In genomic region chr20:324177-325042, GRCh38 we compare ENCODE assay signal across 8 cellular contexts. TPM values are rescaled to one million over a fixed set of nuclear protein-coding genes. Genes with fewer than 3 reads are reported as not detected.
DNase-seq lines count a peak whose midpoint lies in the region; ATAC-seq and TF ChIP-seq lines count a peak whose summit lies in the region.

No MANE protein-coding gene starts in this region.

- POLR2A ChIA-PET in CD4-positive, alpha-beta T cell (lab: Charles Lee): interaction anchor here (1.0 to 7.6 kb wide), 7 partner anchors 22 to 220 kb away, joined by 3 to 114 read pairs (median 4); partner anchors contain the start of genes DEFB129 and ZCCHC3

- peak overlapping the region; percentile 97 for H3K4me3 Mint-ChIP-seq in CD4-positive, alpha-beta T cell

- H3K4me3 ChIP-seq in duodenal mucosa (ENCODE audit: low read depth in 1 of 2, low read length in 2 of 2) (peak overlapping the region; percentile 88 to 98), lower lobe of right lung (peak overlapping the region; percentile 81)

- intact Hi-C loops in CD4-positive, alpha-beta T cell (cut with DNase I, micrococcal nuclease): loop anchor here (1.0 to 5.0 kb wide), 2 partner anchors 27 to 83 kb away; partner anchors contain the start of genes ZCCHC3 (in 2 of the 2) and RBCK1 (in 1 of the 2)
- intact Hi-C loops in lower lobe of right lung (cut with DNase I): no loop called here

- H3K4me1 ChIP-seq in duodenal mucosa (ENCODE audit: control insufficient read depth in 1 of 2, insufficient read depth in 2 of 2, low read length in 2 of 2) (peaks cover 7 to 21% of the 10 kb centered on the region in 2 donors), lower lobe of right lung (peaks cover 29% of the 10 kb centered on the region)

- peak; percentile 25 for TF ChIP-seq CTCF in CD4-positive, alpha-beta T cell (IDR thresholded peaks at IDR 0.05)
- TF ChIP-seq CTCF in lower lobe of right lung (IDR thresholded peaks at IDR 0.05): peak; percentile 38

- no peaks in the 10 kb centered on the region for H3K27me3 Mint-ChIP-seq in CD4-positive, alpha-beta T cell

- H3K36me3 Mint-ChIP-seq in CD4-positive, alpha-beta T cell (ENCODE audit: low read depth): peaks cover 5% of the 10 kb centered on the region

- H3K36me3 ChIP-seq in duodenal mucosa (ENCODE audit: control insufficient read depth in 1 of 2, insufficient read depth in 2 of 2, low read length in 2 of 2) (no peaks in the 10 kb centered on the region), lower lobe of right lung (no peaks in the 10 kb centered on the region)

- CTCF ChIA-PET in CD4-positive, alpha-beta T cell (lab: Charles Lee): interaction anchor here (0.7 to 1.7 kb wide), 7 partner anchors 13 to 138 kb away, joined by 3 to 9 read pairs (median 4); partner anchors contain the start of genes TBC1D20 and ZCCHC3

- DNase-seq in CD4-positive, alpha-beta T cell: peak; percentile 76 to 92 (median 82)
- DNase-seq in NCI-H69 (lab: John Stamatoyannopoulos, UW) (peak; percentile 98), lower lobe of right lung (peak; percentile 96)
- peak; percentile 92 to 94 for DNase-seq in activated CD4-positive, alpha-beta T cell treated with anti-CD3 and anti-CD28 coated beads, Interleukin-2, amount 50 U/mL, for 48 hours
- peak; percentile 62 to 93 (median 69) for DNase-seq in stimulated activated CD4-positive, alpha-beta T cell treated with anti-CD3 and anti-CD28 coated beads, TNF-alpha, amount 100 ng/mL, for 1 hour (ENCODE audit: low read depth in 3 of 3, low spot score in 1 of 3)

- peaks cover 24% of the 10 kb centered on the region for H3K4me1 Mint-ChIP-seq in CD4-positive, alpha-beta T cell (ENCODE audit: low read depth)

- no peaks in the 10 kb centered on the region for H3K27me3 ChIP-seq in CD4-positive, alpha-beta T cell (ENCODE audit: control insufficient read depth, insufficient read depth, low read length)
- no peaks in the 10 kb centered on the region for H3K27me3 ChIP-seq in duodenal mucosa (ENCODE audit: control insufficient read depth in 1 of 2, insufficient read depth in 2 of 2, low read length in 2 of 2)
- no peaks in the 10 kb centered on the region for H3K27me3 ChIP-seq in lower lobe of right lung (ENCODE audit: low read depth)

- peak overlapping the region; percentile 97 for H3K27ac Mint-ChIP-seq in CD4-positive, alpha-beta T cell

- H3K27ac ChIP-seq in CD4-positive, alpha-beta T cell (ENCODE audit: low read depth, low read length): peak overlapping the region; percentile 75
- peak overlapping the region; percentile 89 for H3K27ac ChIP-seq in duodenal mucosa (ENCODE audit: low read depth, low read length)
- H3K27ac ChIP-seq in lower lobe of right lung: peak overlapping the region; percentile 92

- peak; percentile 54 for ATAC-seq in CD4-positive, alpha-beta T cell (ENCODE audit: poor library complexity)
- ATAC-seq in GM19372 (IDR thresholded peaks at IDR 0.05; ENCODE audit: low read depth, unreplicated experiment) (peak; percentile 41), HG03521 (IDR thresholded peaks at IDR 0.05; ENCODE audit: unreplicated experiment) (peak; percentile 47), lower lobe of right lung (peak; percentile 90 to 91)

- H3K9me3 Mint-ChIP-seq in CD4-positive, alpha-beta T cell: no peaks in the 10 kb centered on the region

- H3K9me3 ChIP-seq in CD4-positive, alpha-beta T cell (ENCODE audit: control insufficient read depth, low read length): no peaks in the 10 kb centered on the region
- H3K9me3 ChIP-seq in duodenal mucosa (ENCODE audit: control insufficient read depth in 1 of 2, low read length in 2 of 2) (no peaks in the 10 kb centered on the region), lower lobe of right lung (no peaks in the 10 kb centered on the region)

- H3K9ac ChIP-seq in duodenal mucosa (ENCODE audit: low read depth in 1 of 2, low read length in 2 of 2): peak overlapping the region; percentile 92 to 93

RNA-seq across cellular contexts. Expression of gene SOX12, which starts 0.9 kb away (rescaled TPM):
- 10 to 100 TPM; 11.6 to 11.9 TPM for total RNA-seq in CD4-positive, alpha-beta T cell
- 9.8 TPM for total RNA-seq in lower lobe of right lung

RNA-seq across cellular contexts. Expression of gene NRSN2, which starts 22.5 kb away (rescaled TPM):
- total RNA-seq in CD4-positive, alpha-beta T cell: 1 to 10 TPM in 1 of 2 experiments, under 1 TPM in 1; 0.69 to 1.3 TPM
- 17.3 TPM for total RNA-seq in lower lobe of right lung

RNA-seq across cellular contexts. Expression of gene ZCCHC3, which starts 27.0 kb away (rescaled TPM):
- total RNA-seq in CD4-positive, alpha-beta T cell: 10 to 100 TPM; 19.3 to 19.5 TPM
- total RNA-seq in lower lobe of right lung: 15.6 TPM

RNA-seq across cellular contexts. Expression of gene C20orf96, which starts 33.9 kb away (rescaled TPM):
- 1 to 10 TPM; 2.4 to 3.3 TPM for total RNA-seq in CD4-positive, alpha-beta T cell
- total RNA-seq in lower lobe of right lung: 11.6 TPM

RNA-seq across cellular contexts. Expression of gene TRIB3, which starts 56.1 kb away (rescaled TPM):
- 1 to 10 TPM; 1.3 to 1.5 TPM for total RNA-seq in CD4-positive, alpha-beta T cell
- total RNA-seq in lower lobe of right lung: 13.9 TPM

Comparison
In these comparisons a context has a peak if more than half of its experiments do, and no peak if none do; other contexts are left out.
1. Peak in every context shown above with its lines: DNase-seq, ATAC-seq, H3K4me3 ChIP-seq and H3K27ac ChIP-seq.